ENCODE assay signal across 10 cellular contexts in genomic region chr5:122915717-122916399, GRCh38.
A peak's percentile ranks its signal among the peaks of the same experiment; 100 is the strongest.
DNase-seq lines count a peak whose midpoint lies in the region; ATAC-seq lines count a peak whose summit lies in the region.
"Had no signal": no experiment of that assay in that cellular context is flagged by ENCODE, and none has a peak within 500 bp of the region (broad histone marks: within the 10 kb centered on the region; RNA-seq: fewer than 3 reads in every experiment).

No MANE protein-coding gene starts in this region.

- DNase-seq in pons (ENCODE audit: low spot score) (peak; percentile 28), DMS153 treated with DMSO at 0.1 percent for 48 hours (lab: John Stamatoyannopoulos, UW; ENCODE audit: unreplicated experiment) (no peak), KG1 (lab: John Stamatoyannopoulos, UW) (no peak)
- no peak for DNase-seq in effector CD8-positive, alpha-beta T cell (lab: John Stamatoyannopoulos, UW)
- no peak for DNase-seq in activated CD4-positive, alpha-beta T cell treated with anti-CD3 and anti-CD28 coated beads, Interleukin-2, amount 50 U/mL, for 48 hours
- DNase-seq: NCI-H1930; stimulated activated CD4-positive, alpha-beta T cell treated with anti-CD3 and anti-CD28 coated beads, Interleukin-15, amount 100 ng/mL, for 24 hours had no signal

- ATAC-seq in GM18870 (IDR thresholded peaks at IDR 0.05; ENCODE audit: unreplicated experiment) (peak; percentile 99), GM21825 (IDR thresholded peaks at IDR 0.05; ENCODE audit: unreplicated experiment) (peak; percentile 94), HG03558 (IDR thresholded peaks at IDR 0.05; ENCODE audit: extremely low read depth, unreplicated experiment) (peak; percentile 93)
